ENCODE assay signal across 8 cellular contexts in the genomic region with DNA sequence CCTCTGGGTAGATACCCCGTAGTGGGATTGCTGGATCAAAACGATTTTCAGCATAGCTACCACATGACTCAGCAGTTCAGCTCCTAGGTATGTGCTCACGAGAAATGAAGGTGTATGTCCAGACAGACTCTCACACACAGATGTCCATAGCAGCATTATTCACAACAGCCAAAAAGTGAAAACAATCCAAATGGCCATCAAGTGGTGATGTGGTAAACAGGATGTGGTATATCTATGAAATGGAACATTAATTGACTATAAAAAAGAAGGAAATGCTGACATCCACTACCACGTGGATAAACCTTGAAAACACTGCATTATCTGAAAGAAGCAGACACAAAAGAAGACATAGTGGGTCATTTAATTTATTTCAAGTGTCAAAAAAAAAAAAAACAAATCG.
"Had no signal": no experiment of that assay in that cellular context is flagged by ENCODE, and none has a peak within 500 bp of the region (broad histone marks: within the 10 kb centered on the region; RNA-seq: fewer than 3 reads in every experiment).

No MANE protein-coding gene starts in this region.

- H2AFZ ChIP-seq: GM23338 had no signal

- H3K27me3 Mint-ChIP-seq: IgD-negative memory B cell had no signal

- DNase-seq: H9, HCEC 1CT, KG1 had no signal

- H3K36me3 Mint-ChIP-seq: IgD-negative memory B cell had no signal

- H3K4me3 ChIP-seq: GM23338 had no signal

- FAIRE-seq: H1, H54, HTR-8/SVneo had no signal

- H3K27ac Mint-ChIP-seq: GM23338, H9, IgD-negative memory B cell had no signal

- H3K4me3 Mint-ChIP-seq: GM23338, H9, IgD-negative memory B cell had no signal

- H3K4me1 Mint-ChIP-seq: IgD-negative memory B cell had no signal

- ATAC-seq: GM23338 had no signal

- H3K4me2 ChIP-seq: GM23338 had no signal
